ENCODE assay signal across 6 cellular contexts in genomic region chr11:119101367-119101758, GRCh38. TPM values are rescaled to one million over a fixed set of nuclear protein-coding genes. Genes with fewer than 3 reads are reported as not detected.
DNase-seq lines count a peak whose midpoint lies in the region; ATAC-seq lines count a peak whose summit lies in the region.

No MANE protein-coding gene starts in this region.

- peaks cover 11 to 14% of the 10 kb centered on the region in 2 experiments for H3K4me1 ChIP-seq in trophoblast cell (ENCODE audit: control insufficient read depth in 1 of 2, insufficient read depth in 2 of 2, low read length in 2 of 2)

- peak overlapping the region; percentile 25 for H3K14ac ChIP-seq in trophoblast cell (ENCODE audit: low read length)

- H3K9me3 ChIP-seq in trophoblast cell (ENCODE audit: insufficient read depth, low read depth, low read length) = no peaks in the 10 kb centered on the region

- H3K79me1 ChIP-seq in trophoblast cell (ENCODE audit: low read length) = peaks cover 9% of the 10 kb centered on the region

- peaks cover 12% of the 10 kb centered on the region for H3K79me2 ChIP-seq in trophoblast cell (ENCODE audit: control insufficient read depth, insufficient read depth, low read length, poor library complexity)

- no peak overlapping the region for H2AK5ac ChIP-seq in trophoblast cell (ENCODE audit: low read length)

- peak overlapping the region; percentile 90 for H3K9ac ChIP-seq in trophoblast cell (ENCODE audit: low read length)

- no peaks in the 10 kb centered on the region for H3K27me3 ChIP-seq in trophoblast cell (ENCODE audit: insufficient read depth, low read length)

- peak overlapping the region; percentile 2 for H3K18ac ChIP-seq in trophoblast cell (ENCODE audit: low read length)

- H4K12ac ChIP-seq in trophoblast cell (ENCODE audit: low read depth, low read length) = peak overlapping the region; percentile 54

- H2BK12ac ChIP-seq in trophoblast cell (ENCODE audit: low read length) = no peak overlapping the region

- peak overlapping the region; percentile 50 for H4K91ac ChIP-seq in trophoblast cell (ENCODE audit: low read depth, low read length)

- peak overlapping the region; percentile 26 for H3K4ac ChIP-seq in trophoblast cell (ENCODE audit: low read depth, low read length)

- no peak overlapping the region for H3K23ac ChIP-seq in trophoblast cell (ENCODE audit: low read length)

- peak overlapping the region; percentile 23 for H2BK120ac ChIP-seq in trophoblast cell (ENCODE audit: insufficient read depth, low read length, poor library complexity)

- peak overlapping the region; percentile 97 for H4K8ac ChIP-seq in trophoblast cell (ENCODE audit: low read depth, low read length)

- no peak overlapping the region for H2BK5ac ChIP-seq in trophoblast cell (ENCODE audit: low read depth, low read length, poor library complexity)

- H3K36me3 ChIP-seq in trophoblast cell (ENCODE audit: control insufficient read depth in 1 of 2, insufficient read depth in 2 of 2, low read length in 2 of 2) = peaks cover 7 to 19% of the 10 kb centered on the region in 2 experiments

- DNase-seq in trophoblast cell = no peak
- no peak for DNase-seq in SKM-1 treated with dmso at 0.1 percent for 144 hours (lab: John Stamatoyannopoulos, UW; ENCODE audit: unreplicated experiment)
- no peak for DNase-seq in OCI-M2 (lab: John Stamatoyannopoulos, UW; ENCODE audit: unreplicated experiment)

- H3K4me3 ChIP-seq in trophoblast cell (ENCODE audit: low read depth, low read length) = peak overlapping the region; percentile 84

- ATAC-seq in GM19397 (IDR thresholded peaks at IDR 0.05; ENCODE audit: unreplicated experiment) (peak; percentile 9), HG03565 (IDR thresholded peaks at IDR 0.05; ENCODE audit: unreplicated experiment) (peak; percentile 3)

- no CpG with 5 or more reads among the region's 22 CpGs for WGBS in trophoblast cell (ENCODE audit: extremely low coverage, insufficient coverage, insufficient read length)

- H3K27ac ChIP-seq in cingulate gyrus (ENCODE audit: low read depth, low read length) = peak overlapping the region; percentile 95
- peak overlapping the region; percentile 70 for H3K27ac ChIP-seq in trophoblast cell (ENCODE audit: low read depth, low read length)

- H2AFZ ChIP-seq in trophoblast cell (ENCODE audit: insufficient read depth, low read length, poor library complexity) = peak overlapping the region; percentile 83

- H3K4me2 ChIP-seq in trophoblast cell (ENCODE audit: low read length) = peak overlapping the region; percentile 75

RNA-seq across cellular contexts. Expression of gene DPAGT1, which starts 0.3 kb away (rescaled TPM):
- 38.9 and 40.2 TPM in 2 replicates for polyA plus RNA-seq in trophoblast cell (2013)

RNA-seq across cellular contexts. Expression of gene C2CD2L, which starts 5.8 kb away (rescaled TPM):
- 6.3 and 7.2 TPM in 2 replicates for polyA plus RNA-seq in trophoblast cell (2013)

RNA-seq across cellular contexts. Expression of gene HMBS, which starts 16.7 kb away (rescaled TPM):
- polyA plus RNA-seq in trophoblast cell (2013) = 21.1 and 22.8 TPM in 2 replicates

RNA-seq across cellular contexts. Expression of gene HINFP, which starts 20.0 kb away (rescaled TPM):
- polyA plus RNA-seq in trophoblast cell (2013) = 17.7 and 20.7 TPM in 2 replicates

RNA-seq across cellular contexts. Expression of gene VPS11, which starts 33.7 kb away (rescaled TPM):
- 28.3 and 31.4 TPM in 2 replicates for polyA plus RNA-seq in trophoblast cell (2013)
